ENCODE assay signal across 34 cellular contexts in the genomic region with DNA sequence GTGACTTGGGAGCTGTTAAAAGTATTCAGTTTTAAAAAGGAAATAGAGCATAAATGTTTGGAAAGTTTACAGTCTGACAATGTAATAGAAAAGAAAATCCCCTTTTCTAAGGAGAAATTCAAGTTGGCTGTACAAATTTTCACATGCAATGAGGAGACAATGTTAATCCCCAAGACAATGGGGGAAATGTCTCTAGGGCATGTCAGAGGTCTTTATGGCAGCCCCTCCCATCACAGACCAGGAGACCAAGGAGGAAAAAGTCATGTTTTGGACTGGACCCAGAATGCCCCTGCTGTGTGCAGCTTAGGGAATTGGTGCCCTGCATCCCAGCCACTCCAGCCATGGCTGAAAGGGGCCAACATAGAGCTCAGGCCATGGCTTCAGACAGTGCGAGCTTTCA.
"Had no signal": no experiment of that assay in that cellular context is flagged by ENCODE, and none has a peak within 500 bp of the region (broad histone marks: within the 10 kb centered on the region; RNA-seq: fewer than 3 reads in every experiment).

No MANE protein-coding gene starts in this region.

- H3K36me3 ChIP-seq: MG63 had no signal

- H3K9me3 ChIP-seq: MG63 had no signal

- DNase-seq: Karpas-422, Kasumi-1, MG63, MM.1S, MV-4-11, NCI-H1048, NCI-H1092, NCI-H1092 treated with DMSO at 0.1 percent for 48 hours, NCI-H1105, NCI-H1105 treated with DMSO at 0.1 percent for 48 hours, NCI-H1417, NCI-H1417 treated with DMSO at 0.1 percent for 48 hours, NCI-H1436, NCI-H1436 treated with DMSO at 0.1 percent for 48 hours, NCI-H146, NCI-H1694, NCI-H1694 treated with DMSO at 0.1 percent for 48 hours, NCI-H187, NCI-H187 treated with DMSO at 0.1 percent for 48 hours, NCI-H1930, NCI-H2029, NCI-H2029 treated with DMSO at 0.1 percent for 48 hours, NCI-H2081, NCI-H2081 treated with DMSO at 0.1 percent for 48 hours, NCI-H2107, NCI-H2171, NCI-H2171 treated with DMSO at 0.1 percent for 48 hours, NCI-H2227 treated with DMSO at 0.1 percent for 48 hours, NCI-H226, NCI-H345, NCI-H446, NCI-H446 treated with DMSO at 0.1 percent for 48 hours, NCI-H510A, NCI-H510A treated with DMSO at 0.1 percent for 48 hours had no signal

- H3K4me3 ChIP-seq: MG63 had no signal

- H3K27me3 ChIP-seq: MG63 had no signal
